Comparison of ENCODE assay signal across 8 cellular contexts in genomic region chr7:122886357-122887081, GRCh38. TPM values are rescaled to one million over a fixed set of nuclear protein-coding genes. Genes with fewer than 3 reads are reported as not detected.
DNase-seq lines count a peak whose midpoint lies in the region; ATAC-seq, FAIRE-seq and TF ChIP-seq lines count a peak whose summit lies in the region.

Gene CADPS2 (minus strand): TSS chr7:122886460. CDS start chr7:122886337, 123 bp downstream.

- TF ChIP-seq CTCF in nephron (IDR thresholded peaks at IDR 0.05; ENCODE audit: unreplicated experiment in 3 of 3) = peak in 2 of 3 experiments; percentile 17 to 29

- peaks cover 4% of the 10 kb centered on the region for H3K4me1 Mint-ChIP-seq in activated T-helper 17 cell treated with anti-CD3 and anti-CD28 coated beads, Interleukin-2, amount 50 U/mL, for 72 hours
- H3K4me1 Mint-ChIP-seq in nephron = peaks cover 18% of the 10 kb centered on the region

- H3K27me3 Mint-ChIP-seq in activated T-helper 17 cell treated with anti-CD3 and anti-CD28 coated beads, Interleukin-2, amount 50 U/mL, for 72 hours = peaks cover 37% of the 10 kb centered on the region
- H3K27me3 Mint-ChIP-seq in nephron (ENCODE audit: low read depth) = peaks cover 73% of the 10 kb centered on the region

- no peaks in the 10 kb centered on the region for H3K9me3 Mint-ChIP-seq in activated T-helper 17 cell treated with anti-CD3 and anti-CD28 coated beads, Interleukin-2, amount 50 U/mL, for 72 hours
- no peaks in the 10 kb centered on the region for H3K9me3 Mint-ChIP-seq in nephron

- no peaks in the 10 kb centered on the region for H3K36me3 Mint-ChIP-seq in activated T-helper 17 cell treated with anti-CD3 and anti-CD28 coated beads, Interleukin-2, amount 50 U/mL, for 72 hours (ENCODE audit: low read depth)
- no peaks in the 10 kb centered on the region for H3K36me3 Mint-ChIP-seq in nephron (ENCODE audit: low read depth)

- DNase-seq in AG08395 (ENCODE audit: low spot score) (peak; percentile 92), NCI-H2107 (lab: John Stamatoyannopoulos, UW) (peak; percentile 90), frontal cortex (ENCODE audit: low spot score in 2 of 2) (peak; percentile 84 to 85), KG1 (lab: John Stamatoyannopoulos, UW) (no peak)

- no peak within 1 kb of the TSS for H3K27ac Mint-ChIP-seq in activated T-helper 17 cell treated with anti-CD3 and anti-CD28 coated beads, Interleukin-2, amount 50 U/mL, for 72 hours
- H3K27ac Mint-ChIP-seq in nephron = peak within 1 kb of the TSS; percentile 41 to 82 (median 70)

- ATAC-seq in GM18867 (IDR thresholded peaks at IDR 0.05; ENCODE audit: unreplicated experiment) (peak; percentile 76), HG03025 (IDR thresholded peaks at IDR 0.05; ENCODE audit: low FRiP score, unreplicated experiment) (peak; percentile 77)
- peak; percentile 19 for ATAC-seq in activated T-helper 17 cell treated with anti-CD3 and anti-CD28 coated beads, Interleukin-2, amount 50 U/mL, for 72 hours (replicated peaks)

- FAIRE-seq in frontal cortex (lab: Jason Lieb, UNC) = no peak

- H3K4me3 Mint-ChIP-seq in activated T-helper 17 cell treated with anti-CD3 and anti-CD28 coated beads, Interleukin-2, amount 50 U/mL, for 72 hours = peak within 1 kb of the TSS; percentile 30
- H3K4me3 Mint-ChIP-seq in nephron = peak within 1 kb of the TSS; percentile 91 to 98 (median 91)

RNA-seq across cellular contexts. Expression of gene CADPS2, which starts in this region (rescaled TPM):
- not detected for total RNA-seq in activated T-helper 17 cell treated with anti-CD3 and anti-CD28 coated beads, Interleukin-2, amount 50 U/mL, for 72 hours
- 9.8 TPM for total RNA-seq in frontal cortex

Comparison
In these comparisons a context has a peak if more than half of its experiments do, and no peak if none do; other contexts are left out.
1. RNA of gene CADPS2 (total RNA-seq): 9.8 TPM in frontal cortex (single experiment); not detected in activated T-helper 17 cell treated with anti-CD3 and anti-CD28 coated beads, Interleukin-2, amount 50 U/mL, for 72 hours; every median in the first group is over 10 times any median in the second.
2. Peak in ATAC-seq in activated T-helper 17 cell treated with anti-CD3 and anti-CD28 coated beads, Interleukin-2, amount 50 U/mL, for 72 hours; RNA of the gene not detected or under 1 TPM.
3. ATAC-seq: peak in every context shown above with its lines; median percentile 77 in HG03025; 76 in GM18867; 19 in activated T-helper 17 cell treated with anti-CD3 and anti-CD28 coated beads, Interleukin-2, amount 50 U/mL, for 72 hours.